Comparison of ENCODE assay signal across 25 cellular contexts in genomic region chr4:102339018-102339417, GRCh38. TPM values are rescaled to one million over a fixed set of nuclear protein-coding genes. Genes with fewer than 3 reads are reported as not detected.
A peak's percentile ranks its signal among the peaks of the same experiment; 100 is the strongest.
DNase-seq lines count a peak whose midpoint lies in the region; ATAC-seq, FAIRE-seq and TF ChIP-seq lines count a peak whose summit lies in the region.
"Had no signal": no experiment of that assay in that cellular context is flagged by ENCODE, and none has a peak within 500 bp of the region (broad histone marks: within the 10 kb centered on the region; RNA-seq: fewer than 3 reads in every experiment).

No MANE protein-coding gene starts in this region.

- H3K4me3 Mint-ChIP-seq in CD8-positive, alpha-beta T cell: no peak overlapping the region
- H3K4me3 Mint-ChIP-seq: HFFc6 had no signal

- H2AFZ ChIP-seq in K562 (ENCODE audit: low read depth, low read length) (no peak overlapping the region), smooth muscle cell (ENCODE audit: low read depth) (no peak overlapping the region)

- no peaks in the 10 kb centered on the region for H3K27me3 Mint-ChIP-seq in CD8-positive, alpha-beta T cell (ENCODE audit: low read depth)
- H3K27me3 Mint-ChIP-seq: CD4-positive, alpha-beta memory T cell had no signal

- H3K4me3 ChIP-seq in K562 (no peak overlapping the region), smooth muscle cell (no peak overlapping the region), small intestine (ENCODE audit: low read depth in 1 of 2, low read length in 2 of 2) (no peak overlapping the region), adrenal gland (no peak overlapping the region)
- no peak overlapping the region for H3K4me3 ChIP-seq in CD8-positive, alpha-beta T cell (ENCODE audit: low read depth, low read length)
- H3K4me3 ChIP-seq: HAP-1 had no signal

- WGBS in K562 (ENCODE audit: insufficient coverage, low coverage, missing lambda C conversion rate): 61% methylated on average over 1 of the region's 1 CpG
- 79% methylated on average over 1 of the region's 1 CpG for WGBS in smooth muscle cell (ENCODE audit: low lambda C conversion rate)
- WGBS in small intestine, 3 donors: 95 to 100% (median 95%) methylated on average over 1 of the region's 1 CpG
- 93 to 100% (median 97%) methylated on average over 1 of the region's 1 CpG for WGBS in adrenal gland, 4 donors

- no peak for FAIRE-seq in K562 (lab: Jason Lieb, UNC)
- FAIRE-seq in small intestine (lab: Jason Lieb, UNC): no peak

- ATAC-seq in K562 (no peak), esophagus mucosa (peak; percentile 65), left cardiac atrium (no peak)
- no peak for ATAC-seq in CD8-positive, alpha-beta T cell

- no peaks in the 10 kb centered on the region for H3F3A ChIP-seq in smooth muscle cell (ENCODE audit: low read depth)

- TF ChIP-seq RAD21 in Ishikawa (IDR thresholded peaks at IDR 0.05; ENCODE audit: low read depth) (no peak), K562 (CRISPR knock-in tag; conservative IDR thresholded peaks at IDR 0.05 in 1 of 2, IDR thresholded peaks at IDR 0.05 in 1 of 2) (no peak)

- no peak overlapping the region for H3K27ac Mint-ChIP-seq in CD8-positive, alpha-beta T cell
- H3K27ac Mint-ChIP-seq: CD4-positive, alpha-beta memory T cell; HFFc6 had no signal

- 0 out of 2 replicates have a peak overlapping the region, but pooled peaks have one; percentile 3 for H3K4me2 ChIP-seq in K562 (ENCODE audit: insufficient read depth, low read length)
- no peak overlapping the region for H3K4me2 ChIP-seq in smooth muscle cell
- H3K4me2 ChIP-seq: KMS-11 had no signal

- H3K79me2 ChIP-seq in K562 (ENCODE audit: control insufficient read depth, insufficient read depth, low read length) (peaks cover 35% of the 10 kb centered on the region; the same call in 2 of the 3 replicates), smooth muscle cell (ENCODE audit: low read depth) (no peaks in the 10 kb centered on the region)

- no peak for TF ChIP-seq POLR2A in K562 (conservative IDR thresholded peaks at IDR 0.05)
- TF ChIP-seq POLR2A in adrenal gland (IDR thresholded peaks at IDR 0.05): no peak

- no peaks in the 10 kb centered on the region for H4K20me1 ChIP-seq in K562 (replicated peaks; ENCODE audit: control insufficient read depth, insufficient read depth, low read length)
- no peaks in the 10 kb centered on the region for H4K20me1 ChIP-seq in smooth muscle cell (ENCODE audit: low read depth)

- peaks cover 73% of the 10 kb centered on the region for H3K4me1 Mint-ChIP-seq in CD8-positive, alpha-beta T cell (ENCODE audit: low read depth)

- H3K36me3 Mint-ChIP-seq in CD8-positive, alpha-beta T cell: peaks cover 9% of the 10 kb centered on the region

- no peaks in the 10 kb centered on the region for H3K9me1 ChIP-seq in K562 (ENCODE audit: control insufficient read depth, insufficient read depth, low read length)

- no peak overlapping the region for H3K9ac ChIP-seq in K562 (ENCODE audit: insufficient read depth in 1 of 2, low read depth in 2 of 2, low read length in 2 of 2)
- no peak overlapping the region for H3K9ac ChIP-seq in smooth muscle cell (ENCODE audit: low read depth)
- H3K9ac ChIP-seq: KMS-11 had no signal

- in situ Hi-C loops in K562 (cut with MboI): no loop called here

- H3K4me1 ChIP-seq in K562 (replicated peaks in 1 of 2; ENCODE audit: control insufficient read depth in 2 of 2, insufficient read depth in 2 of 2, low read length in 2 of 2) (peaks cover 6 to 34% of the 10 kb centered on the region in 2 experiments), smooth muscle cell (ENCODE audit: low read depth) (peaks cover 7% of the 10 kb centered on the region), small intestine (ENCODE audit: control insufficient read depth in 2 of 2, insufficient read depth in 1 of 2, low read depth in 1 of 2, low read length in 1 of 2) (peaks cover 0 to 2% of the 10 kb centered on the region in 2 donors), adrenal gland (replicated peaks in 1 of 2) (peaks cover 0 to 6% of the 10 kb centered on the region in 2 donors)
- peaks cover 32% of the 10 kb centered on the region for H3K4me1 ChIP-seq in CD8-positive, alpha-beta T cell (ENCODE audit: insufficient read depth, low read length)

- H3K27ac ChIP-seq in K562 (ENCODE audit: extremely low read depth, low read depth, low read length): no peak overlapping the region
- H3K27ac ChIP-seq in smooth muscle cell (ENCODE audit: low read depth): peak overlapping the region; percentile 58
- H3K27ac ChIP-seq in small intestine (ENCODE audit: low read depth in 1 of 2, low read length in 1 of 2): no peak overlapping the region
- no peak overlapping the region for H3K27ac ChIP-seq in adrenal gland
- no peak overlapping the region for H3K27ac ChIP-seq in CD8-positive, alpha-beta T cell (ENCODE audit: low read depth, low read length)
- H3K27ac ChIP-seq: KMS-11, RWPE1 had no signal

- POLR2A ChIA-PET in K562 (lab: Yijun Ruan, JAX): no interaction called here
- POLR2A ChIA-PET in CD8-positive, alpha-beta T cell (lab: Charles Lee): no interaction called here

- no peak for TF ChIP-seq CTCF in K562 (IDR thresholded peaks at IDR 0.05 in 2 of 3, conservative IDR thresholded peaks at IDR 0.05 in 1 of 3; ENCODE audit: insufficient read depth in 2 of 3, low read depth in 1 of 3, low read length in 3 of 3)
- no peak for TF ChIP-seq CTCF in smooth muscle cell (IDR thresholded peaks at IDR 0.05; ENCODE audit: borderline replicate concordance, insufficient read depth, poor library complexity, severe bottlenecking)
- no peak for TF ChIP-seq CTCF in adrenal gland (IDR thresholded peaks at IDR 0.05)
- no peak for TF ChIP-seq CTCF in CD8-positive, alpha-beta T cell (IDR thresholded peaks at IDR 0.05)

- TF ChIP-seq EP300 in Ishikawa (IDR thresholded peaks at IDR 0.05; ENCODE audit: borderline replicate concordance) (peak; percentile 68; the same call in 1 of the 2 replicates), K562 (IDR thresholded peaks at IDR 0.05; ENCODE audit: low read length) (no peak)

- H3K36me3 ChIP-seq in K562 (ENCODE audit: control insufficient read depth, insufficient read depth, low read length) (no peaks in the 10 kb centered on the region; the same call in 2 of the 3 replicates), smooth muscle cell (ENCODE audit: low read depth) (no peaks in the 10 kb centered on the region), small intestine (ENCODE audit: control insufficient read depth in 2 of 2, insufficient read depth in 2 of 2, low read length in 2 of 2) (no peaks in the 10 kb centered on the region), adrenal gland (replicated peaks in 1 of 2) (no peaks in the 10 kb centered on the region)
- H3K36me3 ChIP-seq in CD8-positive, alpha-beta T cell (ENCODE audit: insufficient read depth, low read length): no peaks in the 10 kb centered on the region
- H3K36me3 ChIP-seq: HAP-1 had no signal

- CTCF ChIA-PET in K562 (lab: Yijun Ruan, JAX; ENCODE audit: low intra/inter-chr PET ratio): no interaction called here
- CTCF ChIA-PET in CD8-positive, alpha-beta T cell (lab: Charles Lee): no interaction called here

- no peaks in the 10 kb centered on the region for H3K27me3 ChIP-seq in K562 (ENCODE audit: control insufficient read depth in 2 of 2, insufficient read depth in 2 of 2, low read length in 2 of 2)
- no peaks in the 10 kb centered on the region for H3K27me3 ChIP-seq in smooth muscle cell (ENCODE audit: low read depth)
- no peaks in the 10 kb centered on the region for H3K27me3 ChIP-seq in small intestine (ENCODE audit: control insufficient read depth in 2 of 2, insufficient read depth in 2 of 2, low read length in 2 of 2)
- H3K27me3 ChIP-seq in adrenal gland: no peaks in the 10 kb centered on the region
- H3K27me3 ChIP-seq in CD8-positive, alpha-beta T cell (ENCODE audit: insufficient read depth, low read length): no peaks in the 10 kb centered on the region

- H3K9me3 ChIP-seq in K562 (replicated peaks; ENCODE audit: control insufficient read depth, insufficient read depth, low read depth, low read length): no peaks in the 10 kb centered on the region
- H3K9me3 ChIP-seq in smooth muscle cell (replicated peaks; ENCODE audit: low read depth): no peaks in the 10 kb centered on the region
- H3K9me3 ChIP-seq in small intestine (ENCODE audit: control insufficient read depth, low read depth): no peaks in the 10 kb centered on the region
- H3K9me3 ChIP-seq in adrenal gland (replicated peaks in 1 of 3): no peaks in the 10 kb centered on the region
- no peaks in the 10 kb centered on the region for H3K9me3 ChIP-seq in CD8-positive, alpha-beta T cell (ENCODE audit: low read length)
- H3K9me3 ChIP-seq: HAP-1 had no signal

- intact Hi-C loops in K562 (cut with micrococcal nuclease) (no loop called here), left cardiac atrium (cut with DNase I) (no loop called here), adrenal gland (cut with DNase I) (no loop called here)
- intact Hi-C loops in CD8-positive, alpha-beta T cell (cut with DNase I, micrococcal nuclease): no loop called here

- peak in 1 of 4 experiments; percentile 40 for DNase-seq in K562 (ENCODE audit: extremely low read depth in 1 of 4, low spot score in 3 of 4)
- DNase-seq in smooth muscle cell (lab: John Stamatoyannopoulos, UW; ENCODE audit: unreplicated experiment): no peak
- no peak for DNase-seq in left cardiac atrium
- DNase-seq in small intestine: no peak
- DNase-seq in adrenal gland: no peak
- no peak for DNase-seq in CD8-positive, alpha-beta T cell
- DNase-seq: C1 segment of cervical spinal cord; CD4-positive, alpha-beta memory T cell; DMS79 treated with DMSO at 0.1 percent for 48 hours; GOT3; HFFc6; NCI-H1092; NCI-H1417 treated with DMSO at 0.1 percent for 48 hours; NCI-H187; NCI-H2171 treated with DMSO at 0.1 percent for 48 hours; NCI-H345; NCI-H524; NCI-H774; NK-92 treated with Interleukin-12 subunit alpha and Interleukin-12 subunit beta, amount 100 ng/mL, for 24 hours; SHP77 had no signal

- no peaks in the 10 kb centered on the region for H3K9me3 Mint-ChIP-seq in CD8-positive, alpha-beta T cell
- H3K9me3 Mint-ChIP-seq: CD4-positive, alpha-beta memory T cell; HFFc6 had no signal

- no TSS peak for BruUV-seq in K562 (replicated peaks; lab: Mats Ljungman, UMichigan)

RNA-seq across cellular contexts. Expression of gene SLC39A8, which starts 6.3 kb away (rescaled TPM):
- total RNA-seq in K562 (2011; cell fraction: chromatin; rRNA removed; ENCODE audit: low replicate concordance): 14.1 and 21.4 TPM in 2 replicates
- total RNA-seq in K562 (2011; cell fraction: nucleolus; rRNA removed): 21.0 and 22.1 TPM in 2 replicates
- 26.5 and 37.0 TPM in 2 replicates for total RNA-seq in K562 (2011; cell fraction: nucleoplasm; rRNA removed)
- total RNA-seq in K562 (2014; rRNA removed) (23.4 and 25.0 TPM in 2 replicates), K562 (2014; rRNA removed; fragmentation: Illumina TruSeq; extraction: Trizol) (30.3 and 34.8 TPM in 2 replicates), K562 (2015; rRNA removed; fragmentation: Illumina TruSeq; extraction: Trizol) (21.6 and 26.3 TPM in 2 replicates), K562 (2021) (26.1 and 27.0 TPM in 2 replicates), esophagus mucosa (3.1 TPM), smooth muscle cell (16.1 and 16.2 TPM in 2 replicates), left cardiac atrium (10 to 100 TPM; 42.4 to 66.6 TPM), adrenal gland (10 to 100 TPM in 2 of 8 donors, 1 to 10 TPM in 6; 5.2 to 19.3 (median 8.5) TPM)
- polyA plus RNA-seq in K562 (2011; rRNA removed) (19.6 and 26.7 TPM in 2 replicates), K562 (2014; fragmentation: Illumina TruSeq; extraction: Trizol) (17.3 and 21.1 TPM in 2 replicates), K562 (2014; fragmentation: Nextera tagmentation; extraction: Ambion mirVana) (10 to 100 TPM in 1 of 2 experiments, 1 to 10 TPM in 1; 8.2 to 10.1 TPM), K562 (2014; rRNA removed) (14.1 and 15.6 TPM in 2 replicates), smooth muscle cell (3.7 and 10.0 TPM in 2 replicates), small intestine (1 to 10 TPM; 2.5 to 9.5 (median 3.0) TPM), adrenal gland (1 to 10 TPM; 2.0 to 8.8 (median 3.5) TPM)
- polyA plus RNA-seq in K562 (2011; cell fraction: cytosol; rRNA removed): 11.6 and 14.2 TPM in 2 replicates
- 5.8 and 8.1 TPM in 2 replicates for polyA plus RNA-seq in K562 (2011; cell fraction: nucleus; rRNA removed)
- 15.9 and 26.6 TPM in 2 replicates for polyA plus RNA-seq in K562 (2012)
- 33.1 and 39.5 TPM in 2 replicates for polyA minus RNA-seq in K562 (2011; rRNA and poly(A)+ RNA removed)
- 15.0 and 20.7 TPM in 2 replicates for polyA minus RNA-seq in K562 (2011; cell fraction: cytosol; rRNA and poly(A)+ RNA removed)
- polyA minus RNA-seq in K562 (2011; cell fraction: nucleus; rRNA and poly(A)+ RNA removed): 6.6 and 10.2 TPM in 2 replicates
- total RNA-seq in CD8-positive, alpha-beta T cell: 10 to 100 TPM; 19.1 to 20.0 TPM
